ENCODE assay signal across 1 cellular context in genomic region chr20:22385602-22386299, GRCh38.
A peak's percentile ranks its signal among the peaks of the same experiment; 100 is the strongest.
TF ChIP-seq lines count a peak whose summit lies in the region.

No MANE protein-coding gene starts in this region.

TF ChIP-seq in HepG2, 621 proteins besides CTCF, POLR2A, EP300 and RAD21 (continued from another document):
- TF ChIP-seq ZNF704 (CRISPR knock-in tag; IDR thresholded peaks at IDR 0.05; ENCODE audit: borderline replicate concordance) (no peak), RELA (CRISPR knock-in tag; IDR thresholded peaks at IDR 0.05) (no peak), ZNF44 (CRISPR knock-in tag; IDR thresholded peaks at IDR 0.05) (no peak), MIXL1 (CRISPR knock-in tag; IDR thresholded peaks at IDR 0.05) (peak; percentile 83), NFE2 (CRISPR knock-in tag; IDR thresholded peaks at IDR 0.05) (no peak), SAP130 (CRISPR knock-in tag; IDR thresholded peaks at IDR 0.05; ENCODE audit: low read depth) (peak; percentile 22; the same call in 1 of the 2 replicates), ZNF512 (CRISPR knock-in tag; IDR thresholded peaks at IDR 0.05) (no peak), HNRNPL (IDR thresholded peaks at IDR 0.05; ENCODE audit: low read depth, low read length) (no peak), ZBTB7A (CRISPR knock-in tag; IDR thresholded peaks at IDR 0.05) (no peak), HOXA5 (CRISPR knock-in tag; IDR thresholded peaks at IDR 0.05) (0 out of 2 replicates have a peak, but pooled peaks have one; percentile 33), SP5 (CRISPR knock-in tag; IDR thresholded peaks at IDR 0.05; ENCODE audit: borderline replicate concordance, low read depth) (no peak; the same call in 1 of the 2 replicates), GABPA (IDR thresholded peaks at IDR 0.05; ENCODE audit: low read depth, low read length) (no peak), GABPA (CRISPR knock-in tag; IDR thresholded peaks at IDR 0.05; ENCODE audit: low read depth) (no peak), ZSCAN9 (CRISPR knock-in tag; IDR thresholded peaks at IDR 0.05; ENCODE audit: borderline replicate concordance) (0 out of 2 replicates have a peak, but pooled peaks have one; percentile 44), HNF4G (IDR thresholded peaks at IDR 0.05; ENCODE audit: borderline replicate concordance, low read depth, low read length) (no peak), HNF4G (CRISPR knock-in tag; IDR thresholded peaks at IDR 0.05; ENCODE audit: borderline replicate concordance, low read depth) (no peak), LBX2 (CRISPR knock-in tag; IDR thresholded peaks at IDR 0.05; ENCODE audit: borderline replicate concordance) (no peak), NRL (CRISPR knock-in tag; IDR thresholded peaks at IDR 0.05; ENCODE audit: borderline replicate concordance) (no peak), PPARG (CRISPR knock-in tag; conservative IDR thresholded peaks at IDR 0.05) (peak; percentile 20; the same call in 1 of the 2 replicates), GATAD2A (CRISPR knock-in tag; IDR thresholded peaks at IDR 0.05) (peak; percentile 53)
- TF ChIP-seq, protein P1, sequence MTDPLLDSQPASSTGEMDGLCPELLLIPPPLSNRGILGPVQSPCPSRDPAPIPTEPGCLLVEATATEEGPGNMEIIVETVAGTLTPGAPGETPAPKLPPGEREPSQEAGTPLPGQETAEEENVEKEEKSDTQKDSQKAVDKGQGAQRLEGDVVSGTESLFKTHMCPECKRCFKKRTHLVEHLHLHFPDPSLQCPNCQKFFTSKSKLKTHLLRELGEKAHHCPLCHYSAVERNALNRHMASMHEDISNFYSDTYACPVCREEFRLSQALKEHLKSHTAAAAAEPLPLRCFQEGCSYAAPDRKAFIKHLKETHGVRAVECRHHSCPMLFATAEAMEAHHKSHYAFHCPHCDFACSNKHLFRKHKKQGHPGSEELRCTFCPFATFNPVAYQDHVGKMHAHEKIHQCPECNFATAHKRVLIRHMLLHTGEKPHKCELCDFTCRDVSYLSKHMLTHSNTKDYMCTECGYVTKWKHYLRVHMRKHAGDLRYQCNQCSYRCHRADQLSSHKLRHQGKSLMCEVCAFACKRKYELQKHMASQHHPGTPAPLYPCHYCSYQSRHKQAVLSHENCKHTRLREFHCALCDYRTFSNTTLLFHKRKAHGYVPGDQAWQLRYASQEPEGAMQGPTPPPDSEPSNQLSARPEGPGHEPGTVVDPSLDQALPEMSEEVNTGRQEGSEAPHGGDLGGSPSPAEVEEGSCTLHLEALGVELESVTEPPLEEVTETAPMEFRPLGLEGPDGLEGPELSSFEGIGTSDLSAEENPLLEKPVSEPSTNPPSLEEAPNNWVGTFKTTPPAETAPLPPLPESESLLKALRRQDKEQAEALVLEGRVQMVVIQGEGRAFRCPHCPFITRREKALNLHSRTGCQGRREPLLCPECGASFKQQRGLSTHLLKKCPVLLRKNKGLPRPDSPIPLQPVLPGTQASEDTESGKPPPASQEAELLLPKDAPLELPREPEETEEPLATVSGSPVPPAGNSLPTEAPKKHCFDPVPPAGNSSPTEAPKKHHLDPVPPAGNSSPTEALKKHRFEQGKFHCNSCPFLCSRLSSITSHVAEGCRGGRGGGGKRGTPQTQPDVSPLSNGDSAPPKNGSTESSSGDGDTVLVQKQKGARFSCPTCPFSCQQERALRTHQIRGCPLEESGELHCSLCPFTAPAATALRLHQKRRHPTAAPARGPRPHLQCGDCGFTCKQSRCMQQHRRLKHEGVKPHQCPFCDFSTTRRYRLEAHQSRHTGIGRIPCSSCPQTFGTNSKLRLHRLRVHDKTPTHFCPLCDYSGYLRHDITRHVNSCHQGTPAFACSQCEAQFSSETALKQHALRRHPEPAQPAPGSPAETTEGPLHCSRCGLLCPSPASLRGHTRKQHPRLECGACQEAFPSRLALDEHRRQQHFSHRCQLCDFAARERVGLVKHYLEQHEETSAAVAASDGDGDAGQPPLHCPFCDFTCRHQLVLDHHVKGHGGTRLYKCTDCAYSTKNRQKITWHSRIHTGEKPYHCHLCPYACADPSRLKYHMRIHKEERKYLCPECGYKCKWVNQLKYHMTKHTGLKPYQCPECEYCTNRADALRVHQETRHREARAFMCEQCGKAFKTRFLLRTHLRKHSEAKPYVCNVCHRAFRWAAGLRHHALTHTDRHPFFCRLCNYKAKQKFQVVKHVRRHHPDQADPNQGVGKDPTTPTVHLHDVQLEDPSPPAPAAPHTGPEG (CRISPR knock-in tag; IDR thresholded peaks at IDR 0.05): no peak
TF ChIP-seq in HepG2: peak in this region for 50.
